ENCODE assay signal across 8 cellular contexts in the genomic region with DNA sequence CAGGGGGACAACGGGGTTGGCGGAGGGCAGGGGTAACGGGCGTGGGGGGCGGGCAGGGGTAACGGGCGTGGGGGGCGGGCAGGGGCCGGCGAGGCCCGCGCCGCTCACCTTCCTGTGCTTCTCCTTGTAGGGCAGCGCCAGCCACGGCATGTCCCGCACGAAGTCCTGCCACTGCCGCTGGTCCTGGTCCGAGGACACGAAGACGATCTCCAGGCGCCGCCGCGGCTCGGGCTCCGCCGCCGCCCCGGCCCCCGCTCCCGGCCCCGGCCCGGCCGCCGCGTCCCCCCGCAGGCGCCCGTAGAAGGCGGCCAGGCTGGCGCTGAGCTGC. TPM values are rescaled to one million over a fixed set of nuclear protein-coding genes. Genes with fewer than 3 reads are reported as not detected.
DNase-seq lines count a peak whose midpoint lies in the region; ATAC-seq, FAIRE-seq and TF ChIP-seq lines count a peak whose summit lies in the region.

No MANE protein-coding gene starts in this region.

- peaks cover 31 to 41% of the 10 kb centered on the region in 2 donors for H3K27me3 Mint-ChIP-seq in effector memory CD8-positive, alpha-beta T cell

- H3K9me3 ChIP-seq in osteoblast (ENCODE audit: low read depth, low read length): no peaks in the 10 kb centered on the region

- peak overlapping the region; percentile 37 for H3K27ac ChIP-seq in osteoblast (ENCODE audit: low read depth, low read length)

- no peaks in the 10 kb centered on the region for H3K27me3 ChIP-seq in osteoblast (ENCODE audit: insufficient read depth, low read length)

- H3K36me3 ChIP-seq in osteoblast (ENCODE audit: insufficient read depth, low read length): no peaks in the 10 kb centered on the region

- no peak for TF ChIP-seq CTCF in osteoblast (IDR thresholded peaks at IDR 0.05; ENCODE audit: extremely low read depth, low read depth, low read length)

- peaks cover 29% of the 10 kb centered on the region for H3K4me1 ChIP-seq in osteoblast (ENCODE audit: insufficient read depth, low read length)

- peaks cover 24% of the 10 kb centered on the region for H3K79me2 ChIP-seq in osteoblast (ENCODE audit: insufficient read depth, low read length)

- no peak for ATAC-seq in effector memory CD8-positive, alpha-beta T cell (replicated peaks)
- ATAC-seq in HG03521 (IDR thresholded peaks at IDR 0.05; ENCODE audit: unreplicated experiment): no peak

- FAIRE-seq in HTR-8/SVneo (lab: Jason Lieb, UNC): peak; percentile 28

- H2AFZ ChIP-seq in osteoblast (ENCODE audit: low read length): no peak overlapping the region

- peak; percentile 73 for DNase-seq in DMS53 (lab: John Stamatoyannopoulos, UW)
- no peak for DNase-seq in HTR-8/SVneo (ENCODE audit: insufficient read length, low spot score)
- no peak for DNase-seq in effector memory CD8-positive, alpha-beta T cell
- DNase-seq in osteoblast (ENCODE audit: insufficient read length, low spot score, missing footprints): no peak
- no peak for DNase-seq in SIG-M5 (lab: John Stamatoyannopoulos, UW)
- DNase-seq in activated effector memory CD4-positive, alpha-beta T cell treated with anti-CD3 and anti-CD28 coated beads, Interleukin-2, amount 50 U/mL, for 16 hours: no peak
- no peak for DNase-seq in activated T-cell treated with anti-CD3 and anti-CD28 coated beads, Interleukin-2, amount 50 U/mL, for 48 hours

- no peak overlapping the region for H3K27ac Mint-ChIP-seq in effector memory CD8-positive, alpha-beta T cell

- H3K4me1 Mint-ChIP-seq in effector memory CD8-positive, alpha-beta T cell (ENCODE audit: low read depth in 2 of 2): peaks cover 5 to 14% of the 10 kb centered on the region in 2 donors

- no peaks in the 10 kb centered on the region for H3K9me3 Mint-ChIP-seq in effector memory CD8-positive, alpha-beta T cell

- H3K36me3 Mint-ChIP-seq in effector memory CD8-positive, alpha-beta T cell (ENCODE audit: insufficient read depth): peaks cover 10% of the 10 kb centered on the region

- peaks cover 31% of the 10 kb centered on the region for H4K20me1 ChIP-seq in osteoblast (ENCODE audit: insufficient read depth, low read length)

- H3K4me2 ChIP-seq in osteoblast (ENCODE audit: insufficient read depth, low read length): peak overlapping the region; percentile 53

- H3K4me3 Mint-ChIP-seq in effector memory CD8-positive, alpha-beta T cell: peak overlapping the region; percentile 66 to 81

- H3K4me3 ChIP-seq in osteoblast (ENCODE audit: insufficient read depth, low read length): peak overlapping the region; percentile 78

RNA-seq across cellular contexts. Expression of a gene that starts 0.4 kb away (rescaled TPM):
- total RNA-seq in osteoblast: 60.7 and 68.8 TPM in 2 replicates

RNA-seq across cellular contexts. Expression of a gene that starts 17.8 kb away (rescaled TPM):
- 10.5 and 10.6 TPM in 2 replicates for total RNA-seq in osteoblast
